10 cellular contexts compared by ENCODE assay signal in the genomic region with DNA sequence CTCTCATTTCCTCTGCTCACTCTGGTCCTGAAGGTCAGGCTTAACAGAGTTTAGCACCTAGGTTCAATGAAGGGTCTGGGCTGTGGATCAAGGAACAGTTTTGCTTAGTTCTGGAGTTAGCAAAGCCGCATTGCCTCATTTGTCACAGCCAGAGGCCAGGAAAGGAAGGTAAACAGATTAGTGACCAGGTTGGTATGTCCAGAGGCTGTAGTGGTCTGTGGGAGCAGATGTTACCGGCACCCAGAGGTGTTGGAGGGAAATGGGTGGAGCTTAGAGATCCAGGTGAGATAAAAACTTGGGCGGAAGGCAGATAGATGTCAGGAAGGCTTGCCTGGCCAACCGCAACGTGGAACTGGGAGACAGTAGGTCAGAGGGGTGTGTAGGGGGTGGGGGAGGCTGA. TPM values are rescaled to one million over a fixed set of nuclear protein-coding genes. Genes with fewer than 3 reads are reported as not detected.
DNase-seq lines count a peak whose midpoint lies in the region; ATAC-seq and TF ChIP-seq lines count a peak whose summit lies in the region.
"Had no signal": no experiment of that assay in that cellular context is flagged by ENCODE, and none has a peak within 500 bp of the region (broad histone marks: within the 10 kb centered on the region; RNA-seq: fewer than 3 reads in every experiment).

No MANE protein-coding gene starts in this region.

- H2AFZ ChIP-seq in osteoblast (ENCODE audit: low read length) = no peak overlapping the region

- peaks cover 9 to 20% of the 10 kb centered on the region in 2 donors for H3K4me1 Mint-ChIP-seq in effector memory CD8-positive, alpha-beta T cell (ENCODE audit: low read depth in 2 of 2)
- H3K4me1 Mint-ChIP-seq: brain had no signal

- no peaks in the 10 kb centered on the region for H3K27me3 Mint-ChIP-seq in effector memory CD8-positive, alpha-beta T cell

- no peak overlapping the region for H3K4me3 ChIP-seq in osteoblast (ENCODE audit: insufficient read depth, low read length)

- H3K9me3 Mint-ChIP-seq in effector memory CD8-positive, alpha-beta T cell = no peaks in the 10 kb centered on the region
- H3K9me3 Mint-ChIP-seq: brain had no signal

- no peak for ATAC-seq in effector memory CD8-positive, alpha-beta T cell (replicated peaks)
- ATAC-seq in GM21515 (IDR thresholded peaks at IDR 0.05; ENCODE audit: unreplicated experiment) = no peak
- no peak for ATAC-seq in GM19395 (IDR thresholded peaks at IDR 0.05; ENCODE audit: unreplicated experiment)
- ATAC-seq: sciatic nerve had no signal

- no peak for TF ChIP-seq CTCF in osteoblast (IDR thresholded peaks at IDR 0.05; ENCODE audit: extremely low read depth, low read depth, low read length)

- DNase-seq in DMS53 (lab: John Stamatoyannopoulos, UW) (peak; percentile 74), HT-29 (ENCODE audit: low spot score) (peak; percentile 86), osteoblast (ENCODE audit: insufficient read length, low spot score, missing footprints) (peak; percentile 48), middle frontal gyrus (ENCODE audit: extremely low spot score, low spot score) (no peak)
- no peak for DNase-seq in effector memory CD8-positive, alpha-beta T cell
- DNase-seq: activated CD4-positive, alpha-beta T cell treated with anti-CD3 and anti-CD28 coated beads for 1 hour had no signal

- H3K36me3 ChIP-seq in osteoblast (ENCODE audit: insufficient read depth, low read length) = peaks cover 14% of the 10 kb centered on the region

- H3K27ac ChIP-seq in osteoblast (ENCODE audit: low read depth, low read length) = no peak overlapping the region

- no peaks in the 10 kb centered on the region for H4K20me1 ChIP-seq in osteoblast (ENCODE audit: insufficient read depth, low read length)

- H3K9me3 ChIP-seq in osteoblast (ENCODE audit: low read depth, low read length) = no peaks in the 10 kb centered on the region

- peak overlapping the region in 1 of 2 donors; percentile 26 for H3K4me3 Mint-ChIP-seq in effector memory CD8-positive, alpha-beta T cell
- H3K4me3 Mint-ChIP-seq: brain had no signal

- peaks cover 9% of the 10 kb centered on the region for H3K36me3 Mint-ChIP-seq in effector memory CD8-positive, alpha-beta T cell (ENCODE audit: insufficient read depth)

- H3K79me2 ChIP-seq in osteoblast (ENCODE audit: insufficient read depth, low read length) = no peaks in the 10 kb centered on the region

- H3K4me2 ChIP-seq in osteoblast (ENCODE audit: insufficient read depth, low read length) = no peak overlapping the region

- peak overlapping the region; percentile 73 to 90 for H3K27ac Mint-ChIP-seq in effector memory CD8-positive, alpha-beta T cell

- H3K4me1 ChIP-seq in osteoblast (ENCODE audit: insufficient read depth, low read length) = peaks cover 12% of the 10 kb centered on the region

- no peaks in the 10 kb centered on the region for H3K27me3 ChIP-seq in osteoblast (ENCODE audit: insufficient read depth, low read length)

RNA-seq across cellular contexts. Expression of gene ZMIZ2, which starts 36.6 kb away (rescaled TPM):
- total RNA-seq in HT-29 (2014; rRNA removed; shearing (Covaris generic)) = 37.7 and 41.0 TPM in 2 replicates
- 18.8 and 19.4 TPM in 2 replicates for total RNA-seq in osteoblast

Comparison
In these comparisons a context has a peak if more than half of its experiments do, and no peak if none do; other contexts are left out.
1. DNase-seq: peak in DMS53 (single experiment), HT-29 (single experiment) and osteoblast (single experiment); none in effector memory CD8-positive, alpha-beta T cell (0 of 3) and middle frontal gyrus (single experiment).